9 cellular contexts compared by ENCODE assay signal in genomic region chr9:122781671-122782070, GRCh38. TPM values are rescaled to one million over a fixed set of nuclear protein-coding genes. Genes with fewer than 3 reads are reported as not detected.
"Had no signal": no experiment of that assay in that cellular context is flagged by ENCODE, and none has a peak within 500 bp of the region (broad histone marks: within the 10 kb centered on the region; RNA-seq: fewer than 3 reads in every experiment).

No MANE protein-coding gene starts in this region.

- ATAC-seq: HCT116, HepG2 had no signal

- H3K27ac Mint-ChIP-seq: HFFc6 had no signal

- H3K9me3 Mint-ChIP-seq: HFFc6 had no signal

- DNase-seq: GM23248, GOT3, H7, HFFc6, KBM-7 had no signal

- H3K4me3 Mint-ChIP-seq: HFFc6 had no signal

RNA-seq across cellular contexts. Expression of gene OR5C1, which starts 7.1 kb away (rescaled TPM):
- total RNA-seq: GM23248, H4, H7, HepG2, HFFc6, HT1080 had no signal

RNA-seq across cellular contexts. Expression of gene OR1K1, which starts 18.3 kb away (rescaled TPM):
- total RNA-seq: GM23248, H4, H7, HepG2, HFFc6, HT1080 had no signal

RNA-seq across cellular contexts. Expression of gene OR1L6, which starts 39.6 kb away (rescaled TPM):
- total RNA-seq: GM23248, H4, H7, HepG2, HFFc6, HT1080 had no signal

RNA-seq across cellular contexts. Expression of gene OR1L4, which starts 57.9 kb away (rescaled TPM):
- total RNA-seq: GM23248, H4, H7, HepG2, HFFc6, HT1080 had no signal
